8 cellular contexts compared by ENCODE assay signal in the genomic region with DNA sequence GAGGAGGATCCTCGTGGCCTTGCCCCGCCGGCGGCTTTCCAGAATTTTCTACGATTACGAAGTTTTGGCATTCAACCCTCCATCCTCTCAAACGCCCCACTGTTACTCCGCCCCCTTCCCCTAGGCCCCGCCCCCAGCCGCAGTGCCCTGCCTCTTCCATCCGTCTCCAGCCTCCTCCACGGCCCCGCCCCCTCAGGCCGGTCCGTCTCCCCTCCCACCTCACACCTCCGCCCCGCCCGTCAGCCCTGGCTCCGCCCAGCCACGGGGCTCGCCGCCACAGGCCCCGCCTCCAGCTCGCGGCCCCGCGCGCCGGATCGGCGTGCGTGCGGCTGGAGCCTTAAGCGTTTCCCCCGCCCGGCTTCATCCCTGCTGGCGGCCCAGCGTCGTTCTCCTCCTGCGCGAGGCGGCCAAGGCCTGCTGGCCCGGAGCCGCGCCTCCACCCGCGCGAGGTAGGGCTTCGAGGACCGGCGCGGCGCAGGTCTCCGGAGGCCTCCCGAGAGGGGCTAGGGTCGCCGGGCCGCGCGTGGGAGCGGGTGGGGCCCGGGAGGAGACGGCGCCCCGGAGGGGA. TPM values are rescaled to one million over a fixed set of nuclear protein-coding genes. Genes with fewer than 3 reads are reported as not detected.
DNase-seq lines count a peak whose midpoint lies in the region; ATAC-seq, FAIRE-seq and TF ChIP-seq lines count a peak whose summit lies in the region.

A gene with protein sequence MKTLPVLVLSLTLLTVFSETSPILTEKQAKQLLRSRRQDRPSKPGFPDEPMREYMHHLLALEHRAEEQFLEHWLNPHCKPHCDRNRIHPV (minus strand): TSS at position 109 of the 568 bp plus-strand sequence. CDS start 18,110 bp downstream, outside the sequence.
A gene (plus strand): TSS at position 340 of the 568 bp plus-strand sequence. CDS start 645 bp downstream, outside the sequence.

- no peaks in the 10 kb centered on the region for H3K9me3 Mint-ChIP-seq in activated CD4-positive, alpha-beta T cell treated with anti-CD3 and anti-CD28 coated beads, Interleukin-2, amount 10 ng/mL, durations not matched to agents 7 days and 5 days

- peak; percentile 73 for FAIRE-seq in HepG2 (lab: Jason Lieb, UNC)

- peak within 1 kb of the TSS; percentile 86 for H3K4me3 ChIP-seq in BJ (ENCODE audit: low read depth, low read length)
- peak within 1 kb of the TSS; percentile 78 for H3K4me3 ChIP-seq in coronary artery
- H3K4me3 ChIP-seq in HepG2 (replicated peaks in 1 of 3; ENCODE audit: insufficient read depth in 1 of 3, low read depth in 2 of 3, low read length in 3 of 3), result peak within 1 kb of the TSS; percentile 69 to 86 (median 75)

- peak within 1 kb of the TSS; percentile 93 for H3K27ac Mint-ChIP-seq in activated CD4-positive, alpha-beta T cell treated with anti-CD3 and anti-CD28 coated beads, Interleukin-2, amount 10 ng/mL, durations not matched to agents 7 days and 5 days

- CTCF ChIA-PET in BJ (lab: Yijun Ruan, JAX), result interaction anchor here (1.2 to 4.1 kb wide), 5 partner anchors 14 to 240 kb away, joined by 3 to 17 read pairs (median 3); a partner anchor contains a TSS
- CTCF ChIA-PET in activated CD4-positive, alpha-beta T cell treated with anti-CD3 and anti-CD28 coated beads, Interleukin-2, amount 10 ng/mL, durations not matched to agents 7 days and 5 days (lab: Charles Lee), result interaction anchor here (1.4 to 4.6 kb wide), 6 partner anchors 9 to 76 kb away, joined by 3 to 18 read pairs (median 7); no protein-coding TSS in a partner anchor
- CTCF ChIA-PET in HepG2 (lab: Yijun Ruan, JAX; ENCODE audit: low intra/inter-chr PET ratio, low total read pairs), result no interaction called here

- peak within 1 kb of the TSS; percentile 90 for H3K4me3 Mint-ChIP-seq in activated CD4-positive, alpha-beta T cell treated with anti-CD3 and anti-CD28 coated beads, Interleukin-2, amount 10 ng/mL, durations not matched to agents 7 days and 5 days

- WGBS in HepG2 (ENCODE audit: low lambda C conversion rate), result 14% methylated on average over 58 of the region's 65 CpGs

- H3K79me2 ChIP-seq in HepG2 (ENCODE audit: insufficient read depth, low read length), result no peaks in the 10 kb centered on the region

- peak within 1 kb of the TSS; percentile 96 for H3K4me2 ChIP-seq in HepG2 (ENCODE audit: low read depth, low read length)

- peak; percentile 69 for DNase-seq in BJ (ENCODE audit: low read depth)
- DNase-seq in GM19240 (ENCODE audit: insufficient read length, low spot score), result peak; percentile 69
- peak; percentile 86 for DNase-seq in NCI-H510A (lab: John Stamatoyannopoulos, UW)
- peak; percentile 98 for DNase-seq in activated CD4-positive, alpha-beta T cell treated with anti-CD3 and anti-CD28 coated beads, Interleukin-2, amount 10 ng/mL, durations not matched to agents 7 days and 5 days
- peak; percentile 99 for DNase-seq in coronary artery (ENCODE audit: low spot score)
- DNase-seq in HepG2 (ENCODE audit: low spot score), result peak; percentile 86
- peak; percentile 98 to 99 for DNase-seq in stimulated activated CD4-positive, alpha-beta T cell treated with anti-CD3 and anti-CD28 coated beads, Interleukin-2, amount 100 ng/mL, for 48 hours

- POLR2A ChIA-PET in BJ (lab: Charles Lee) (interaction anchor here (0.7 kb wide), 1 partner anchor 1702 kb away, joined by 3 read pairs; no protein-coding TSS in a partner anchor), HepG2 (lab: Yijun Ruan, JAX) (interaction anchor here (0.7 to 2.6 kb wide), 7 partner anchors 10 to 150 kb away, joined by 3 to 25 read pairs (median 4); a partner anchor contains a TSS)
- POLR2A ChIA-PET in activated CD4-positive, alpha-beta T cell treated with anti-CD3 and anti-CD28 coated beads, Interleukin-2, amount 10 ng/mL, durations not matched to agents 7 days and 5 days (lab: Charles Lee), result no interaction called here

- TF ChIP-seq CTCF in BJ (IDR thresholded peaks at IDR 0.05; ENCODE audit: insufficient read depth, low read depth, low read length), result no peak
- no peak for TF ChIP-seq CTCF in coronary artery (IDR thresholded peaks at IDR 0.05)
- TF ChIP-seq CTCF in HepG2 (CRISPR knock-in tag; IDR thresholded peaks at IDR 0.05), result no peak; the same call in 1 of the 2 replicates

- TF ChIP-seq RAD21 in HepG2 (CRISPR knock-in tag; IDR thresholded peaks at IDR 0.05), result no peak

- H3K27me3 Mint-ChIP-seq in activated CD4-positive, alpha-beta T cell treated with anti-CD3 and anti-CD28 coated beads, Interleukin-2, amount 10 ng/mL, durations not matched to agents 7 days and 5 days, result no peaks in the 10 kb centered on the region

- BruUV-seq in HepG2 (replicated peaks; lab: Mats Ljungman, UMichigan), result no TSS peak

- H4K20me1 ChIP-seq in HepG2 (ENCODE audit: insufficient read depth, low read length), result no peaks in the 10 kb centered on the region

- H3K27me3 ChIP-seq in BJ (ENCODE audit: control insufficient read depth, insufficient read depth, low read length) (no peaks in the 10 kb centered on the region), HepG2 (ENCODE audit: control insufficient read depth in 1 of 2, insufficient read depth in 2 of 2, low read length in 2 of 2) (no peaks in the 10 kb centered on the region; a peak in 1 of 5 replicates)

- H3K27ac ChIP-seq in coronary artery, result peak within 1 kb of the TSS; percentile 90
- peak within 1 kb of the TSS; percentile 50 for H3K27ac ChIP-seq in HepG2 (ENCODE audit: extremely low read length, insufficient read depth, low read length)

- no peaks in the 10 kb centered on the region for H3K9me3 ChIP-seq in HepG2 (ENCODE audit: low read length)

- TF ChIP-seq POLR2A in HepG2 (IDR thresholded peaks at IDR 0.05; ENCODE audit: insufficient read depth in 1 of 2, low read depth in 2 of 2, low read length in 2 of 2), result peak; percentile 27 to 66; a peak in 3 of 4 replicates

- peaks cover 61% of the 10 kb centered on the region for H3K4me1 Mint-ChIP-seq in activated CD4-positive, alpha-beta T cell treated with anti-CD3 and anti-CD28 coated beads, Interleukin-2, amount 10 ng/mL, durations not matched to agents 7 days and 5 days

- peak within 1 kb of the TSS; percentile 66 for H3K9ac ChIP-seq in HepG2 (ENCODE audit: insufficient read depth, low read depth, low read length)

- H3K36me3 ChIP-seq in BJ (ENCODE audit: control insufficient read depth, insufficient read depth, low read length) (peaks cover 2% of the 10 kb centered on the region; the same call in 1 of the 2 replicates), HepG2 (replicated peaks in 1 of 2; ENCODE audit: control insufficient read depth in 1 of 2, insufficient read depth in 2 of 2, low read length in 2 of 2) (no peaks in the 10 kb centered on the region)

- in situ Hi-C loops in HepG2 (cut with HindIII; ENCODE audit: extremely low pct_ligation_motif_present, low pct_unique_long_range_greater_than_20kb), result no loop called here

- H2AFZ ChIP-seq in HepG2 (ENCODE audit: low read length), result no peak within 1 kb of the TSS

- peaks cover 54% of the 10 kb centered on the region for H3K4me1 ChIP-seq in HepG2 (ENCODE audit: insufficient read depth, low read length)

- H3K36me3 Mint-ChIP-seq in activated CD4-positive, alpha-beta T cell treated with anti-CD3 and anti-CD28 coated beads, Interleukin-2, amount 10 ng/mL, durations not matched to agents 7 days and 5 days (ENCODE audit: low read depth), result peaks cover 49% of the 10 kb centered on the region

- no peak for TF ChIP-seq EP300 in HepG2 (IDR thresholded peaks at IDR 0.05; ENCODE audit: low read depth in 2 of 2, low read length in 2 of 2)
- no peak for TF ChIP-seq EP300 in HepG2 (CRISPR knock-in tag; IDR thresholded peaks at IDR 0.05; ENCODE audit: borderline replicate concordance)

- intact Hi-C loops in HepG2 (cut with micrococcal nuclease; ENCODE audit: unreplicated experiment), result loop anchor here (1.0 to 2.0 kb wide), 2 partner anchors 15 to 80 kb away; a partner anchor contains a TSS

- ATAC-seq in HG03442 (IDR thresholded peaks at IDR 0.05; ENCODE audit: unreplicated experiment) (peak; percentile 65), HepG2 (peak; percentile 85)

RNA-seq across cellular contexts. Expression of the first gene that starts in this region (rescaled TPM):
- polyA plus RNA-seq in BJ (2011; rRNA removed), result 0.49 and 0.50 TPM in 2 replicates
- polyA minus RNA-seq in BJ (2011; rRNA and poly(A)+ RNA removed), result 0.10 and 0.52 TPM in 2 replicates
- 1 to 10 TPM; 5.1 to 5.2 TPM for total RNA-seq in activated CD4-positive, alpha-beta T cell treated with anti-CD3 and anti-CD28 coated beads, Interleukin-2, amount 10 ng/mL, durations not matched to agents 7 days and 5 days
- total RNA-seq in HepG2 (2016; rRNA removed; fragmentation: Illumina TruSeq; extraction: Trizol), result 0.62 and 0.86 TPM in 2 replicates
- 0.62 and 0.71 TPM in 2 replicates for total RNA-seq in HepG2 (2016; cell fraction: cytosol; rRNA removed; fragmentation: Illumina TruSeq; extraction: Trizol; ENCODE audit: low read depth)
- total RNA-seq in HepG2 (2016; cell fraction: insoluble cytoplasmic fraction; rRNA removed; fragmentation: Illumina TruSeq; extraction: Trizol), result 0.86 and 1.00 TPM in 2 replicates
- 1.1 and 1.2 TPM in 2 replicates for total RNA-seq in HepG2 (2016; cell fraction: membrane; rRNA removed; fragmentation: Illumina TruSeq; extraction: Trizol)
- 0.47 and 0.68 TPM in 2 replicates for total RNA-seq in HepG2 (2016; cell fraction: nucleus; rRNA removed; fragmentation: Illumina TruSeq; extraction: Trizol)
- polyA plus RNA-seq in HepG2 (2011; rRNA removed), result 0.35 and 0.41 TPM in 2 replicates
- polyA plus RNA-seq in HepG2 (2011; cell fraction: cytosol; rRNA removed), result 0.13 and 0.24 TPM in 2 replicates
- polyA plus RNA-seq in HepG2 (2011; cell fraction: nucleus; rRNA removed), result 0.37 and 0.81 TPM in 2 replicates
- 0.44 and 0.50 TPM in 2 replicates for polyA plus RNA-seq in HepG2 (2012)
- polyA plus RNA-seq in HepG2 (2016; cell fraction: cytosol; fragmentation: Illumina TruSeq; extraction: Trizol; ENCODE audit: low read depth), result 0.77 and 0.84 TPM in 2 replicates
- polyA plus RNA-seq in HepG2 (2016; cell fraction: insoluble cytoplasmic fraction; fragmentation: Illumina TruSeq; extraction: Trizol; ENCODE audit: low read depth), result 0.55 and 0.73 TPM in 2 replicates
- polyA plus RNA-seq in HepG2 (2016; cell fraction: membrane; fragmentation: Illumina TruSeq; extraction: Trizol; ENCODE audit: low read depth), result 0.72 and 1.00 TPM in 2 replicates
- polyA plus RNA-seq in HepG2 (2016; cell fraction: nucleus; fragmentation: Illumina TruSeq; extraction: Trizol; ENCODE audit: insufficient read depth, low read depth), result 0.29 and 0.92 TPM in 2 replicates
- 0.06 and 3.9 TPM in 2 replicates for polyA minus RNA-seq in HepG2 (2011; rRNA and poly(A)+ RNA removed; ENCODE audit: low replicate concordance)
- 0.40 and 0.53 TPM in 2 replicates for polyA minus RNA-seq in HepG2 (2011; cell fraction: cytosol; rRNA and poly(A)+ RNA removed)
- not detected in 2 replicates for polyA minus RNA-seq in HepG2 (2011; cell fraction: nucleus; rRNA and poly(A)+ RNA removed)

RNA-seq across cellular contexts. Expression of the second gene that starts in this region (rescaled TPM):
- polyA plus RNA-seq in BJ (2011; rRNA removed) (1.9 and 2.1 TPM in 2 replicates), HepG2 (2011; rRNA removed) (3.2 and 3.3 TPM in 2 replicates)
- 1.5 and 1.6 TPM in 2 replicates for polyA minus RNA-seq in BJ (2011; rRNA and poly(A)+ RNA removed)
- 10 to 100 TPM; 24.6 to 25.3 TPM for total RNA-seq in activated CD4-positive, alpha-beta T cell treated with anti-CD3 and anti-CD28 coated beads, Interleukin-2, amount 10 ng/mL, durations not matched to agents 7 days and 5 days
- total RNA-seq in HepG2 (2016; rRNA removed; fragmentation: Illumina TruSeq; extraction: Trizol), result 3.2 and 5.3 TPM in 2 replicates
- total RNA-seq in HepG2 (2016; cell fraction: cytosol; rRNA removed; fragmentation: Illumina TruSeq; extraction: Trizol; ENCODE audit: low read depth), result 4.6 and 5.3 TPM in 2 replicates
- 2.3 and 6.0 TPM in 2 replicates for total RNA-seq in HepG2 (2016; cell fraction: insoluble cytoplasmic fraction; rRNA removed; fragmentation: Illumina TruSeq; extraction: Trizol)
- total RNA-seq in HepG2 (2016; cell fraction: membrane; rRNA removed; fragmentation: Illumina TruSeq; extraction: Trizol), result 2.1 and 2.6 TPM in 2 replicates
- total RNA-seq in HepG2 (2016; cell fraction: nucleus; rRNA removed; fragmentation: Illumina TruSeq; extraction: Trizol), result 16.7 and 17.4 TPM in 2 replicates
- polyA plus RNA-seq in HepG2 (2011; cell fraction: cytosol; rRNA removed), result 0.70 and 0.79 TPM in 2 replicates
- polyA plus RNA-seq in HepG2 (2011; cell fraction: nucleus; rRNA removed), result 16.9 and 20.1 TPM in 2 replicates
- 2.8 and 3.1 TPM in 2 replicates for polyA plus RNA-seq in HepG2 (2012)
- 0.44 and 0.50 TPM in 2 replicates for polyA plus RNA-seq in HepG2 (2016; cell fraction: cytosol; fragmentation: Illumina TruSeq; extraction: Trizol; ENCODE audit: low read depth)
- polyA plus RNA-seq in HepG2 (2016; cell fraction: insoluble cytoplasmic fraction; fragmentation: Illumina TruSeq; extraction: Trizol; ENCODE audit: low read depth), result 1.8 and 2.1 TPM in 2 replicates
- 0.84 and 1.6 TPM in 2 replicates for polyA plus RNA-seq in HepG2 (2016; cell fraction: membrane; fragmentation: Illumina TruSeq; extraction: Trizol; ENCODE audit: low read depth)
- 16.9 and 18.5 TPM in 2 replicates for polyA plus RNA-seq in HepG2 (2016; cell fraction: nucleus; fragmentation: Illumina TruSeq; extraction: Trizol; ENCODE audit: insufficient read depth, low read depth)
- polyA minus RNA-seq in HepG2 (2011; rRNA and poly(A)+ RNA removed; ENCODE audit: low replicate concordance), result 6.0 and 7.6 TPM in 2 replicates
- 1.6 and 3.0 TPM in 2 replicates for polyA minus RNA-seq in HepG2 (2011; cell fraction: cytosol; rRNA and poly(A)+ RNA removed)
- polyA minus RNA-seq in HepG2 (2011; cell fraction: nucleus; rRNA and poly(A)+ RNA removed), result 17.4 and 18.2 TPM in 2 replicates

Comparison
In these comparisons a context has a peak if more than half of its experiments do, and no peak if none do; other contexts are left out.
1. Peak in every context shown above with its lines: DNase-seq, ATAC-seq, H3K4me3 ChIP-seq and H3K27ac ChIP-seq.